Comparison of ENCODE assay signal across 19 cellular contexts in genomic region chr13:85368686-85369085, GRCh38.
DNase-seq lines count a peak whose midpoint lies in the region; ATAC-seq and TF ChIP-seq lines count a peak whose summit lies in the region.
"Had no signal": no experiment of that assay in that cellular context is flagged by ENCODE, and none has a peak within 500 bp of the region (broad histone marks: within the 10 kb centered on the region; RNA-seq: fewer than 3 reads in every experiment).

No MANE protein-coding gene starts in this region.

- H3K9me3 ChIP-seq in BLaER1 (peaks cover 12% of the 10 kb centered on the region), SJSA1 (replicated peaks) (no peaks in the 10 kb centered on the region), neural cell (ENCODE audit: low read length) (no peaks in the 10 kb centered on the region)
- H3K9me3 ChIP-seq: A549, Caco-2 had no signal

- H3K36me3 ChIP-seq in BLaER1 (no peaks in the 10 kb centered on the region), KMS-11 (ENCODE audit: insufficient read depth) (no peaks in the 10 kb centered on the region), SJSA1 (no peaks in the 10 kb centered on the region), neural cell (ENCODE audit: insufficient read depth, low read length) (no peaks in the 10 kb centered on the region)

- no peak for TF ChIP-seq RAD21 in neural cell (conservative IDR thresholded peaks at IDR 0.05)

- H3K27ac ChIP-seq in BLaER1 (peak overlapping the region; percentile 66; the same call in 1 of the 2 replicates), KMS-11 (no peak overlapping the region; the same call in 1 of the 2 replicates), SJSA1 (peak overlapping the region; percentile 83; the same call in 1 of the 2 replicates), neural cell (ENCODE audit: low read length) (peak overlapping the region; percentile 62)
- H3K27ac ChIP-seq: 22Rv1, A549, C4-2B had no signal

- in situ Hi-C loops in G401 (cut with HindIII; ENCODE audit: low sequenced_read_pairs), result no loop called here

- H3K27me3 ChIP-seq in BLaER1 (no peaks in the 10 kb centered on the region), KMS-11 (ENCODE audit: insufficient read depth, low read depth) (no peaks in the 10 kb centered on the region), SJSA1 (replicated peaks) (no peaks in the 10 kb centered on the region), neural cell (ENCODE audit: insufficient read depth, low read depth, low read length) (no peaks in the 10 kb centered on the region)

- H2AFZ ChIP-seq in KMS-11 (ENCODE audit: low read depth) (no peak overlapping the region), neural cell (ENCODE audit: low read depth, low read length) (no peak overlapping the region)

- H3K4me3 ChIP-seq in BLaER1, result no peak overlapping the region
- H3K4me3 ChIP-seq in KMS-11 (IDR thresholded peaks at IDR 0.05; ENCODE audit: insufficient read depth, low read depth, low read length), result no peak overlapping the region
- H3K4me3 ChIP-seq in SJSA1, result no peak overlapping the region
- no peak overlapping the region for H3K4me3 ChIP-seq in neural cell (ENCODE audit: low read length)
- H3K4me3 ChIP-seq: A549, GM12878 had no signal

- H3K4me1 ChIP-seq in BLaER1 (peaks cover 52% of the 10 kb centered on the region), KMS-11 (ENCODE audit: low read depth, poor library complexity, severe bottlenecking) (peaks cover 27% of the 10 kb centered on the region), SJSA1 (replicated peaks) (peaks cover 28% of the 10 kb centered on the region)
- H3K4me1 ChIP-seq: A549 had no signal

- no peaks in the 10 kb centered on the region for H3K79me2 ChIP-seq in KMS-11 (ENCODE audit: insufficient read depth, low read depth)
- no peaks in the 10 kb centered on the region for H3K79me2 ChIP-seq in neural cell (replicated peaks; ENCODE audit: insufficient read depth, low read length)

- DNase-seq in SJSA1 (ENCODE audit: low read depth in 1 of 2, low spot score in 2 of 2) (no peak), G401 (ENCODE audit: low spot score) (no peak), NCI-H345 (lab: John Stamatoyannopoulos, UW) (no peak), activated gamma-delta T cell (lab: John Stamatoyannopoulos, UW) (no peak)
- DNase-seq: AML-193; Caco-2; Calu3; CD4-positive, alpha-beta T cell; CD8-positive, alpha-beta T cell; DMS79 treated with DMSO at 0.1 percent for 48 hours; GDM1 had no signal

- H3K9ac ChIP-seq in BLaER1 (no peak overlapping the region), KMS-11 (no peak overlapping the region), neural cell (ENCODE audit: low read length) (no peak overlapping the region)

- H3K4me2 ChIP-seq in BLaER1 (peak overlapping the region; percentile 79; the same call in 1 of the 2 replicates), KMS-11 (peak overlapping the region; percentile 59; the same call in 1 of the 2 replicates), neural cell (ENCODE audit: low read length) (no peak overlapping the region)
- H3K4me2 ChIP-seq: A549 had no signal

- TF ChIP-seq CTCF in KMS-11 (conservative IDR thresholded peaks at IDR 0.05; ENCODE audit: low read depth, low read length) (no peak), neural cell (IDR thresholded peaks at IDR 0.05; ENCODE audit: poor library complexity, severe bottlenecking) (no peak)

- no peak for ATAC-seq in HG03439 (IDR thresholded peaks at IDR 0.05; ENCODE audit: unreplicated experiment)
- ATAC-seq: A549; CD8-positive, alpha-beta T cell; GM12878 had no signal

- peak; percentile 96 for TF ChIP-seq EP300 in neural cell (conservative IDR thresholded peaks at IDR 0.05; ENCODE audit: poor library complexity, severe bottlenecking)

- H3F3A ChIP-seq in neural cell (ENCODE audit: insufficient read depth, low read length, poor library complexity, severe bottlenecking), result no peaks in the 10 kb centered on the region

- H3K9me2 ChIP-seq in neural cell (ENCODE audit: insufficient read depth, low read length), result no peaks in the 10 kb centered on the region

- H4K20me1 ChIP-seq in BLaER1, result no peaks in the 10 kb centered on the region
- H4K20me1 ChIP-seq in KMS-11 (ENCODE audit: insufficient read depth), result no peaks in the 10 kb centered on the region
- H4K20me1 ChIP-seq in neural cell (ENCODE audit: insufficient read depth), result no peaks in the 10 kb centered on the region

TF ChIP-seq in neural cell, 6 proteins besides CTCF, POLR2A, EP300 and RAD21:
- TF ChIP-seq POLR2AphosphoS5 (IDR thresholded peaks at IDR 0.05) (peak; percentile 74), TAF1 (IDR thresholded peaks at IDR 0.05; ENCODE audit: low read depth) (no peak), EZH2 (IDR thresholded peaks at IDR 0.05; ENCODE audit: borderline replicate concordance, insufficient read depth, low read length, poor library complexity, severe bottlenecking) (no peak), SMC3 (conservative IDR thresholded peaks at IDR 0.05; ENCODE audit: poor library complexity) (no peak), REST (IDR thresholded peaks at IDR 0.05; ENCODE audit: borderline replicate concordance) (peak; percentile 94), MXI1 (conservative IDR thresholded peaks at IDR 0.05; ENCODE audit: poor library complexity, severe bottlenecking) (no peak)
